9 cellular contexts compared by ENCODE assay signal in genomic region chr14:25048170-25049126, GRCh38. TPM values are rescaled to one million over a fixed set of nuclear protein-coding genes. Genes with fewer than 3 reads are reported as not detected.
DNase-seq lines count a peak whose midpoint lies in the region; ATAC-seq and TF ChIP-seq lines count a peak whose summit lies in the region.
"Had no signal": no experiment of that assay in that cellular context is flagged by ENCODE, and none has a peak within 500 bp of the region (broad histone marks: within the 10 kb centered on the region; RNA-seq: fewer than 3 reads in every experiment).

No MANE protein-coding gene starts in this region.

- ATAC-seq in left ventricle myocardium superior, result peak; percentile 69
- ATAC-seq in activated CD8-positive, alpha-beta T cell treated with anti-CD3 and anti-CD28 coated beads, Interleukin-2, amount 10 ng/mL, durations not matched to agents 7 days and 5 days, result no peak

- H3K4me3 Mint-ChIP-seq in Calu3 (ENCODE audit: low read depth, unreplicated experiment), result peak overlapping the region; percentile 75
- no peak overlapping the region for H3K4me3 Mint-ChIP-seq in activated CD8-positive, alpha-beta T cell treated with anti-CD3 and anti-CD28 coated beads, Interleukin-2, amount 10 ng/mL, durations not matched to agents 7 days and 5 days

- no peak overlapping the region for H3K27ac ChIP-seq in OCI-LY7 (ENCODE audit: low read depth, low read length, poor library complexity, severe bottlenecking)
- H3K27ac ChIP-seq: KMS-11 had no signal

- no peaks in the 10 kb centered on the region for H4K20me1 ChIP-seq in OCI-LY7 (ENCODE audit: insufficient read depth, low read length)

- peak overlapping the region; percentile 80 for H3K9ac ChIP-seq in adipocyte (ENCODE audit: low read length)
- H3K9ac ChIP-seq: KMS-11 had no signal

- peaks cover 21% of the 10 kb centered on the region for H3K36me3 Mint-ChIP-seq in Calu3 (ENCODE audit: insufficient read depth, unreplicated experiment)
- H3K36me3 Mint-ChIP-seq in activated CD8-positive, alpha-beta T cell treated with anti-CD3 and anti-CD28 coated beads, Interleukin-2, amount 10 ng/mL, durations not matched to agents 7 days and 5 days (ENCODE audit: low read depth), result no peaks in the 10 kb centered on the region

- H3K79me2 ChIP-seq in OCI-LY7 (ENCODE audit: insufficient read depth, low read depth, low read length), result no peaks in the 10 kb centered on the region

- DNase-seq in Calu3, result no peak
- DNase-seq in adipocyte (ENCODE audit: low read depth), result peak; percentile 75
- peak; percentile 71 for DNase-seq in left ventricle myocardium superior
- DNase-seq in pons (ENCODE audit: low spot score), result peak; percentile 71
- DNase-seq in OCI-M2 (lab: John Stamatoyannopoulos, UW; ENCODE audit: unreplicated experiment), result no peak
- no peak for DNase-seq in SKM-1 treated with dmso at 0.1 percent for 144 hours (lab: John Stamatoyannopoulos, UW; ENCODE audit: unreplicated experiment)
- no peak for DNase-seq in activated CD8-positive, alpha-beta T cell treated with anti-CD3 and anti-CD28 coated beads, Interleukin-2, amount 10 ng/mL, durations not matched to agents 7 days and 5 days
- DNase-seq in OCI-LY7 (ENCODE audit: low spot score), result no peak

- POLR2A ChIA-PET in activated CD8-positive, alpha-beta T cell treated with anti-CD3 and anti-CD28 coated beads, Interleukin-2, amount 10 ng/mL, durations not matched to agents 7 days and 5 days (lab: Charles Lee), result no interaction called here
- POLR2A ChIA-PET in OCI-LY7 (lab: Charles Lee), result no interaction called here

- intact Hi-C loops in Calu3 (cut with micrococcal nuclease; ENCODE audit: unreplicated experiment), result no loop called here
- intact Hi-C loops in left ventricle myocardium superior (cut with micrococcal nuclease), result loop anchor here (10.0 kb wide), 2 partner anchors 66 to 314 kb away; no protein-coding TSS in a partner anchor
- intact Hi-C loops in OCI-LY7 (cut with micrococcal nuclease; ENCODE audit: unreplicated experiment), result no loop called here

- no peaks in the 10 kb centered on the region for H3K27me3 ChIP-seq in adipocyte (replicated peaks; ENCODE audit: control insufficient read depth, insufficient read depth, low read length)

- no TSS peak for BruUV-seq in Calu3 (replicated peaks; lab: Mats Ljungman, UMichigan)
- no TSS peak for BruUV-seq in OCI-LY7 (replicated peaks; lab: Mats Ljungman, UMichigan)

- H3K4me1 ChIP-seq in adipocyte (ENCODE audit: control insufficient read depth, insufficient read depth, low read length) (peaks cover 28% of the 10 kb centered on the region), OCI-LY7 (ENCODE audit: insufficient read depth, low read length, poor library complexity, severe bottlenecking) (no peaks in the 10 kb centered on the region)

- no peak overlapping the region for H2AFZ ChIP-seq in OCI-LY7 (ENCODE audit: low read length)

- CTCF ChIA-PET in Calu3 (lab: Charles Lee), result no interaction called here
- CTCF ChIA-PET in activated CD8-positive, alpha-beta T cell treated with anti-CD3 and anti-CD28 coated beads, Interleukin-2, amount 10 ng/mL, durations not matched to agents 7 days and 5 days (lab: Charles Lee), result no interaction called here
- CTCF ChIA-PET in OCI-LY7 (lab: Charles Lee; ENCODE audit: unreplicated experiment), result no interaction called here

- H3K9me2 ChIP-seq in OCI-LY7 (ENCODE audit: insufficient read depth, low read length), result no peaks in the 10 kb centered on the region

- H3K9me3 Mint-ChIP-seq in Calu3 (ENCODE audit: low read depth, unreplicated experiment), result no peaks in the 10 kb centered on the region
- no peaks in the 10 kb centered on the region for H3K9me3 Mint-ChIP-seq in activated CD8-positive, alpha-beta T cell treated with anti-CD3 and anti-CD28 coated beads, Interleukin-2, amount 10 ng/mL, durations not matched to agents 7 days and 5 days (ENCODE audit: insufficient read depth)

- H3K4me1 Mint-ChIP-seq in Calu3 (ENCODE audit: low read depth, unreplicated experiment), result peaks cover 8% of the 10 kb centered on the region
- peaks cover 4% of the 10 kb centered on the region for H3K4me1 Mint-ChIP-seq in activated CD8-positive, alpha-beta T cell treated with anti-CD3 and anti-CD28 coated beads, Interleukin-2, amount 10 ng/mL, durations not matched to agents 7 days and 5 days (ENCODE audit: low read depth)

- TF ChIP-seq CTCF in Calu3 (IDR thresholded peaks at IDR 0.05; ENCODE audit: unreplicated experiment) (no peak), OCI-LY7 (conservative IDR thresholded peaks at IDR 0.05; ENCODE audit: low read length) (no peak)

- no peaks in the 10 kb centered on the region for H3K36me3 ChIP-seq in adipocyte (ENCODE audit: control insufficient read depth, insufficient read depth, low read length, severe bottlenecking)
- no peaks in the 10 kb centered on the region for H3K36me3 ChIP-seq in OCI-LY7 (ENCODE audit: insufficient read depth, low read length)

- H3K4me3 ChIP-seq in adipocyte (ENCODE audit: low read length) (peak overlapping the region; percentile 85), OCI-LY7 (ENCODE audit: low read depth, low read length, poor library complexity, severe bottlenecking) (no peak overlapping the region)

- H3K9me3 ChIP-seq in adipocyte (ENCODE audit: control insufficient read depth, low read length) (no peaks in the 10 kb centered on the region), OCI-LY7 (ENCODE audit: low read length) (no peaks in the 10 kb centered on the region)

- no peaks in the 10 kb centered on the region for H3K27me3 Mint-ChIP-seq in Calu3 (ENCODE audit: unreplicated experiment)
- H3K27me3 Mint-ChIP-seq in activated CD8-positive, alpha-beta T cell treated with anti-CD3 and anti-CD28 coated beads, Interleukin-2, amount 10 ng/mL, durations not matched to agents 7 days and 5 days (ENCODE audit: low read depth), result peaks cover 53% of the 10 kb centered on the region

- H3K27ac Mint-ChIP-seq in Calu3 (ENCODE audit: unreplicated experiment), result no peak overlapping the region
- H3K27ac Mint-ChIP-seq in activated CD8-positive, alpha-beta T cell treated with anti-CD3 and anti-CD28 coated beads, Interleukin-2, amount 10 ng/mL, durations not matched to agents 7 days and 5 days, result no peak overlapping the region

- no peak overlapping the region for H3K4me2 ChIP-seq in OCI-LY7 (ENCODE audit: low read length)
- H3K4me2 ChIP-seq: KMS-11 had no signal

RNA-seq across cellular contexts. Expression of gene STXBP6, which starts 1.5 kb away (rescaled TPM):
- total RNA-seq in Calu3 (2022) (6.4 and 7.9 TPM in 2 replicates), left ventricle myocardium superior (43.5 TPM), OCI-LY7 (2022) (0.48 and 1.2 TPM in 2 replicates)
- total RNA-seq in activated CD8-positive, alpha-beta T cell treated with anti-CD3 and anti-CD28 coated beads, Interleukin-2, amount 10 ng/mL, durations not matched to agents 7 days and 5 days, result not detected
- total RNA-seq in OCI-LY7 (2014; rRNA removed; shearing (Covaris generic)), result not detected in 2 replicates

Comparison
In these comparisons a context has a peak if more than half of its experiments do, and no peak if none do; other contexts are left out.
1. DNase-seq: peak in adipocyte (single experiment), left ventricle myocardium superior (single experiment) and pons (single experiment); none in Calu3 (single experiment), OCI-M2 (single experiment), SKM-1 treated with dmso at 0.1 percent for 144 hours (single experiment), activated CD8-positive, alpha-beta T cell treated with anti-CD3 and anti-CD28 coated beads, Interleukin-2, amount 10 ng/mL, durations not matched to agents 7 days and 5 days (single experiment) and OCI-LY7 (single experiment).